8 cellular contexts compared by ENCODE assay signal in the genomic region with DNA sequence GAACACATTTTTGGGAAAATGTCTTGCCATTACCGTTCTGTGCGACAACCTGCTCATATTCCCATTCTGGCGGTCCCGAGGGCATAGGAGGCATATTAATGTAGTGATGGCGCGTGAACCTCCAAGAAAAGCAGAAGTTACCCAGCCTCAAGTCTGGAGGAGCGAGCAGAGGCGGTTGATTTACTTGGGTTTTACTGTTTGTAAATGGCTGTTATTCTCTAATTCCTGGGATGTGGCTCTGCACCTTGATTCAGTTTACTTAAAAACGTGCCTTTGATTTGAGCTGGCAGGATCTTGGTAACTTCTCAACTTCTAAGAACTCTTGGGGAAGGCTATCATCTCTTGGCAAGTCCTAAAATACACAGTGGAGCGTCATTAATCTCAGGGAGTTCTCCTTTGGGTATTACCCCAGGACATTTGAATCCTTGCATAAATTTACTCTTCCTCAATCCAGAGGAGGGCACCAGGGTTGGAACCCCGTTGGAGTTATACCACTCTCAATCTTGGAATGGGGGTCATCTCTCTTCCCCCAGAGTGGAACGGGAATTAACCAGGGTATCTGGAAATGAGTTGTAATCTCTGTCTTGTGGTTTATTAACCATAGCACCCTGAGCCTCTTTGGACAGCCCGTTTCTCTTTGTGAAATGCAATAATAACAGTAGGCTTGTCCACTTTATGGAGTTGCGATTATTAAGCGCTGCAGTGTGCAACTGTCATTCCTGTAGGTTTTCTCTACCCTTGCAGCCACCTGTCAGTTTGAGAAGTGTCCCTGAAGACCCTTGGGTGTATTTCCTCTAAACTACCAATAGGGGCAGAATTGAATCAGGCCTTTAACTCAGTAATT. TPM values are rescaled to one million over a fixed set of nuclear protein-coding genes. Genes with fewer than 3 reads are reported as not detected.
DNase-seq lines count a peak whose midpoint lies in the region; ATAC-seq and TF ChIP-seq lines count a peak whose summit lies in the region.

No MANE protein-coding gene starts in this region.

- BruUV-seq in Panc1 (replicated peaks; lab: Mats Ljungman, UMichigan), result no TSS peak

- peak overlapping the region; percentile 86 for H3K27ac Mint-ChIP-seq in memory B cell

- H3K4me1 ChIP-seq in Panc1 (ENCODE audit: control insufficient read depth, insufficient read depth, low read length), result no peaks in the 10 kb centered on the region
- H3K4me1 ChIP-seq in vagina, result peaks cover 30% of the 10 kb centered on the region

- no peaks in the 10 kb centered on the region; the same call in 1 of the 2 replicates for H3K36me3 ChIP-seq in Panc1 (ENCODE audit: control insufficient read depth, insufficient read depth, low read length)
- H3K36me3 ChIP-seq in vagina, result no peaks in the 10 kb centered on the region

- CTCF ChIA-PET in Panc1 (lab: Charles Lee), result interaction anchor here (0.6 kb wide), 1 partner anchor 40 kb away, joined by 3 read pairs; no protein-coding TSS in a partner anchor

- H3K9me3 Mint-ChIP-seq in memory B cell, result no peaks in the 10 kb centered on the region

- no peak for TF ChIP-seq POLR2A in vagina (IDR thresholded peaks at IDR 0.05)

- DNase-seq in AML-193 (lab: John Stamatoyannopoulos, UW), result peak; percentile 62 to 69
- peak; percentile 77 for DNase-seq in HuH-7 (ENCODE audit: low spot score)
- DNase-seq in Panc1 (ENCODE audit: low read depth, low spot score), result no peak
- DNase-seq in choroid plexus epithelial cell (ENCODE audit: low read depth), result peak; percentile 60
- peak; percentile 22 to 28 for DNase-seq in memory B cell (ENCODE audit: low spot score in 2 of 2)
- DNase-seq in vagina (ENCODE audit: extremely low spot score in 2 of 2), result no peak
- DNase-seq in NCI-H1048 (lab: John Stamatoyannopoulos, UW), result no peak

- POLR2A ChIA-PET in Panc1 (lab: Charles Lee), result no interaction called here

- H3K4me3 Mint-ChIP-seq in memory B cell, result peak overlapping the region; percentile 91

- TF ChIP-seq CTCF in GM12873 (IDR thresholded peaks at IDR 0.05; ENCODE audit: insufficient read depth, low read depth, low read length, missing control alignments) (peak; percentile 77), Panc1 (IDR thresholded peaks at IDR 0.05) (peak; percentile 88), choroid plexus epithelial cell (conservative IDR thresholded peaks at IDR 0.05; ENCODE audit: low read depth, low read length) (peak; percentile 70), vagina (IDR thresholded peaks at IDR 0.05) (peak; percentile 13 to 37 (median 29))

- H3K27me3 Mint-ChIP-seq in memory B cell, result no peaks in the 10 kb centered on the region

- H3K27me3 ChIP-seq in Panc1 (ENCODE audit: control insufficient read depth, insufficient read depth, low read length) (peaks cover 8% of the 10 kb centered on the region), vagina (no peaks in the 10 kb centered on the region)

- H3K9me3 ChIP-seq in Panc1 (ENCODE audit: control insufficient read depth, insufficient read depth, low read depth, low read length) (no peaks in the 10 kb centered on the region), vagina (no peaks in the 10 kb centered on the region)

- peaks cover 19% of the 10 kb centered on the region for H3K4me1 Mint-ChIP-seq in memory B cell

- H3K4me3 ChIP-seq in Panc1 (ENCODE audit: low read depth in 2 of 2, low read length in 2 of 2) (peak overlapping the region; percentile 46 to 67), choroid plexus epithelial cell (ENCODE audit: low read depth, low read length) (peak overlapping the region; percentile 67), vagina (peak overlapping the region; percentile 48 to 58)

- peak; percentile 44; the same call in 1 of the 2 replicates for ATAC-seq in Panc1
- ATAC-seq in memory B cell (ENCODE audit: low read depth), result peak; percentile 27

- H3K27ac ChIP-seq in Panc1 (ENCODE audit: low read length), result no peak overlapping the region
- no peak overlapping the region for H3K27ac ChIP-seq in vagina

- no peaks in the 10 kb centered on the region for H3K36me3 Mint-ChIP-seq in memory B cell

- intact Hi-C loops in Panc1 (cut with micrococcal nuclease; ENCODE audit: unreplicated experiment), result no loop called here
- intact Hi-C loops in vagina (cut with DNase I), result no loop called here

- in situ Hi-C loops in Panc1 (cut with HindIII; ENCODE audit: low pct_unique_long_range_greater_than_20kb, low sequenced_read_pairs), result no loop called here

RNA-seq across cellular contexts. Expression of gene HK2, which starts 2.1 kb away (rescaled TPM):
- 1.7 TPM for total RNA-seq in Panc1 (2021; ENCODE audit: unreplicated experiment)
- polyA plus RNA-seq in Panc1 (2012; ENCODE audit: insufficient read length), result 3.2 TPM
- total RNA-seq in vagina, result 5.4 TPM

Comparison
In these comparisons a context has a peak if more than half of its experiments do, and no peak if none do; other contexts are left out.
1. DNase-seq: peak in AML-193 (2 of 2), HuH-7 (single experiment), choroid plexus epithelial cell (single experiment) and memory B cell (2 of 2); none in Panc1 (single experiment), vagina (0 of 2) and NCI-H1048 (single experiment).
2. CTCF ChIP-seq: peak in every context shown above with its lines; median percentile 88 in Panc1; 77 in GM12873; 70 in choroid plexus epithelial cell; 29 in vagina.
3. Peak in every context shown above with its lines, with median percentiles within 50 percentile points of each other: H3K4me3 ChIP-seq.